ENCODE assay signal across 17 cellular contexts in genomic region chr13:98965325-98965724, GRCh38.
"Had no signal": no experiment of that assay in that cellular context is flagged by ENCODE, and none has a peak within 500 bp of the region (broad histone marks: within the 10 kb centered on the region; RNA-seq: fewer than 3 reads in every experiment).

No MANE protein-coding gene starts in this region.

- H3K4me1 ChIP-seq: uterus had no signal

- H3K27me3 Mint-ChIP-seq: activated naive CD4-positive, alpha-beta T cell treated with anti-CD3 and anti-CD28 coated beads, Interleukin-2, amount 10 ng/mL, durations not matched to agents 7 days and 5 days; naive B cell; stimulated activated memory B cell treated with anti-CD40 and anti-IgM and Interleukin-4, amounts not matched to agents 10 μg/mL and 1 μg/mL and 100 μg/mL, for 72 hours had no signal

- H3K27ac ChIP-seq: ascending aorta, parathyroid adenoma, WERI-Rb-1 had no signal

- FAIRE-seq: bronchial epithelial cell, frontal cortex had no signal

- H3K9me3 ChIP-seq: ascending aorta, tibial nerve, uterus had no signal

- H3K36me3 ChIP-seq: ascending aorta, tibial nerve, uterus, WERI-Rb-1 had no signal

- H3K9me3 Mint-ChIP-seq: stimulated activated memory B cell treated with anti-CD40 and anti-IgM and Interleukin-4, amounts not matched to agents 10 μg/mL and 1 μg/mL and 100 μg/mL, for 72 hours had no signal

- ATAC-seq: left colon; stimulated activated memory B cell treated with anti-CD40 and anti-IgM and Interleukin-4, amounts not matched to agents 10 μg/mL and 1 μg/mL and 100 μg/mL, for 72 hours had no signal

- H3K4me1 Mint-ChIP-seq: endodermal cell had no signal

- DNase-seq: activated CD4-positive, alpha-beta T cell treated with anti-CD3 and anti-CD28 coated beads, Interleukin-2, amount 50 U/mL, for 48 hours; activated naive CD4-positive, alpha-beta T cell treated with anti-CD3 and anti-CD28 coated beads, Interleukin-2, amount 10 ng/mL, durations not matched to agents 7 days and 5 days; dermis blood vessel endothelial cell; endodermal cell; left colon; mammary epithelial cell; naive B cell; stimulated activated CD4-positive, alpha-beta T cell treated with anti-CD3 and anti-CD28 coated beads, Interleukin-12 subunit alpha, Interleukin-12 subunit beta, amount 100 ng/mL, for 4 hours; stimulated activated CD4-positive, alpha-beta T cell treated with anti-CD3 and anti-CD28 coated beads, Interleukin-2, amount 100 ng/mL, for 48 hours; uterus; WERI-Rb-1 had no signal

- H3K36me3 Mint-ChIP-seq: stimulated activated memory B cell treated with anti-CD40 and anti-IgM and Interleukin-4, amounts not matched to agents 10 μg/mL and 1 μg/mL and 100 μg/mL, for 72 hours had no signal

- H3K27ac Mint-ChIP-seq: activated naive CD4-positive, alpha-beta T cell treated with anti-CD3 and anti-CD28 coated beads, Interleukin-2, amount 10 ng/mL, durations not matched to agents 7 days and 5 days; endodermal cell; stimulated activated memory B cell treated with anti-CD40 and anti-IgM and Interleukin-4, amounts not matched to agents 10 μg/mL and 1 μg/mL and 100 μg/mL, for 72 hours had no signal

- H3K27me3 ChIP-seq: ascending aorta, tibial nerve, uterus had no signal

- H3K4me3 Mint-ChIP-seq: activated naive CD4-positive, alpha-beta T cell treated with anti-CD3 and anti-CD28 coated beads, Interleukin-2, amount 10 ng/mL, durations not matched to agents 7 days and 5 days; endodermal cell; naive B cell; stimulated activated memory B cell treated with anti-CD40 and anti-IgM and Interleukin-4, amounts not matched to agents 10 μg/mL and 1 μg/mL and 100 μg/mL, for 72 hours had no signal

- H3K4me3 ChIP-seq: ascending aorta, tibial nerve, uterus had no signal
